8 cellular contexts compared by ENCODE assay signal in genomic region chr18:23503967-23504352, GRCh38. TPM values are rescaled to one million over a fixed set of nuclear protein-coding genes. Genes with fewer than 3 reads are reported as not detected.
DNase-seq lines count a peak whose midpoint lies in the region; ATAC-seq and TF ChIP-seq lines count a peak whose summit lies in the region.

No MANE protein-coding gene starts in this region.

- no peak for DNase-seq in Caco-2
- DNase-seq in NCI-H2196 treated with DMSO at 0.1 percent for 48 hours (lab: John Stamatoyannopoulos, UW; ENCODE audit: unreplicated experiment), result no peak
- DNase-seq in NCI-H1417 (lab: John Stamatoyannopoulos, UW), result no peak
- no peak for DNase-seq in NCI-H526 treated with DMSO at 0.1 percent for 48 hours (lab: John Stamatoyannopoulos, UW)

- H3K4me2 ChIP-seq in OCI-LY3 (ENCODE audit: low read length), result peak overlapping the region; percentile 94

- H3K27me3 ChIP-seq in Caco-2 (replicated peaks; ENCODE audit: control insufficient read depth, insufficient read depth, low read length), result no peaks in the 10 kb centered on the region
- no peaks in the 10 kb centered on the region for H3K27me3 ChIP-seq in OCI-LY3 (ENCODE audit: low read depth, low read length)
- peaks cover 34% of the 10 kb centered on the region for H3K27me3 ChIP-seq in ectodermal cell (ENCODE audit: control insufficient read depth, insufficient read depth, low read length, poor library complexity, severe bottlenecking)
- no peaks in the 10 kb centered on the region for H3K27me3 ChIP-seq in neutrophil

- no peaks in the 10 kb centered on the region for H3K27me3 Mint-ChIP-seq in Caco-2 (ENCODE audit: insufficient read depth, unreplicated experiment)

- CTCF ChIA-PET in Caco-2 (lab: Charles Lee), result no interaction called here

- intact Hi-C loops in Caco-2 (cut with micrococcal nuclease; ENCODE audit: unreplicated experiment), result loop anchor here (10.0 kb wide), 1 partner anchor 469 kb away; no protein-coding TSS in a partner anchor

- ATAC-seq in HG03039 (IDR thresholded peaks at IDR 0.05; ENCODE audit: unreplicated experiment), result no peak

- H4K20me1 ChIP-seq in OCI-LY3 (ENCODE audit: insufficient read depth, low read length), result peaks cover 3% of the 10 kb centered on the region; the same call in 1 of the 2 replicates

- BruUV-seq in Caco-2 (replicated peaks; lab: Mats Ljungman, UMichigan), result no TSS peak

- TF ChIP-seq CTCF in Caco-2 (IDR thresholded peaks at IDR 0.05; ENCODE audit: insufficient read depth in 1 of 2, low read depth in 1 of 2, low read length in 1 of 2, severe bottlenecking in 1 of 2, unreplicated experiment in 1 of 2), result no peak
- no peak for TF ChIP-seq CTCF in OCI-LY3 (IDR thresholded peaks at IDR 0.05; ENCODE audit: low read depth, low read length)
- no peak for TF ChIP-seq CTCF in neutrophil (IDR thresholded peaks at IDR 0.05)

- no peak overlapping the region for H2AFZ ChIP-seq in OCI-LY3 (ENCODE audit: low read depth, low read length)

- H3K36me3 ChIP-seq in Caco-2 (ENCODE audit: control insufficient read depth, insufficient read depth, low read length) (no peaks in the 10 kb centered on the region), OCI-LY3 (replicated peaks; ENCODE audit: low read depth, low read length) (peaks cover 15% of the 10 kb centered on the region), ectodermal cell (ENCODE audit: control insufficient read depth, insufficient read depth, low read length) (no peaks in the 10 kb centered on the region), neutrophil (peaks cover 18% of the 10 kb centered on the region)

- H3K4me1 ChIP-seq in Caco-2 (no peaks in the 10 kb centered on the region), OCI-LY3 (ENCODE audit: low read length) (peaks cover 27% of the 10 kb centered on the region), ectodermal cell (ENCODE audit: control insufficient read depth, insufficient read depth, low read length) (no peaks in the 10 kb centered on the region), neutrophil (ENCODE audit: control insufficient read depth in 1 of 2, insufficient read depth in 1 of 2, low read depth in 1 of 2, low read length in 1 of 2) (peaks cover 39 to 43% of the 10 kb centered on the region in 2 experiments)

- H3K4me3 ChIP-seq in Caco-2 (ENCODE audit: low read depth, low read length) (peak overlapping the region; percentile 74), OCI-LY3 (ENCODE audit: low read length) (peak overlapping the region; percentile 93), ectodermal cell (ENCODE audit: insufficient read depth, low read depth, low read length) (peak overlapping the region; percentile 80), neutrophil (ENCODE audit: low read depth in 1 of 2, low read length in 1 of 2) (peak overlapping the region; percentile 78 to 79)

- no peak overlapping the region for H3K27ac ChIP-seq in OCI-LY3 (ENCODE audit: low read length)
- no peak overlapping the region for H3K27ac ChIP-seq in ectodermal cell (ENCODE audit: insufficient read depth, low read depth, low read length, poor library complexity, severe bottlenecking)
- peak overlapping the region; percentile 94 for H3K27ac ChIP-seq in neutrophil

- H3K9me3 Mint-ChIP-seq in Caco-2 (ENCODE audit: unreplicated experiment), result no peaks in the 10 kb centered on the region

- H3K4me1 Mint-ChIP-seq in Caco-2 (ENCODE audit: low read depth, unreplicated experiment), result no peaks in the 10 kb centered on the region

- no peak overlapping the region for H3K27ac Mint-ChIP-seq in Caco-2 (ENCODE audit: unreplicated experiment)

- H3K79me2 ChIP-seq in OCI-LY3 (ENCODE audit: low read length), result peaks cover 30% of the 10 kb centered on the region

- peak overlapping the region; percentile 75 for H3K9ac ChIP-seq in OCI-LY3 (ENCODE audit: low read length)

- POLR2A ChIA-PET in Caco-2 (lab: Charles Lee), result interaction anchor here (0.6 kb wide), 1 partner anchor 1904 kb away, joined by 4 read pairs; the partner anchor contains the start of gene ESCO1

- H3K36me3 Mint-ChIP-seq in Caco-2 (ENCODE audit: insufficient read depth, unreplicated experiment), result peaks cover 15% of the 10 kb centered on the region

- WGBS in ectodermal cell, 2 experiments, result 10 to 11% methylated on average over 21 of the region's 21 CpGs

- peak overlapping the region; percentile 73 for H3K4me3 Mint-ChIP-seq in Caco-2 (ENCODE audit: unreplicated experiment)

- H3K9me3 ChIP-seq in Caco-2 (no peaks in the 10 kb centered on the region), OCI-LY3 (ENCODE audit: insufficient read depth, low read length) (no peaks in the 10 kb centered on the region), ectodermal cell (ENCODE audit: control insufficient read depth, low read length) (no peaks in the 10 kb centered on the region), neutrophil (no peaks in the 10 kb centered on the region)

RNA-seq across cellular contexts. Expression of gene RMC1, which starts 0.6 kb away (rescaled TPM):
- 12.1 and 12.9 TPM in 2 replicates for total RNA-seq in Caco-2 (2022)
- 16.1 TPM for polyA plus RNA-seq in ectodermal cell (2013, experiment 1 of 4)
- polyA plus RNA-seq in ectodermal cell (2013, experiment 2 of 4), result 18.8 TPM
- polyA plus RNA-seq in ectodermal cell (2013, experiment 3 of 4), result 12.9 TPM
- polyA plus RNA-seq in ectodermal cell (2013, experiment 4 of 4), result 16.9 TPM

RNA-seq across cellular contexts. Expression of gene RIOK3, which starts 50.9 kb away (rescaled TPM):
- 28.1 and 32.4 TPM in 2 replicates for total RNA-seq in Caco-2 (2022)
- 46.0 TPM for polyA plus RNA-seq in ectodermal cell (2013, experiment 1 of 4)
- 40.9 TPM for polyA plus RNA-seq in ectodermal cell (2013, experiment 2 of 4)
- 38.5 TPM for polyA plus RNA-seq in ectodermal cell (2013, experiment 3 of 4)
- polyA plus RNA-seq in ectodermal cell (2013, experiment 4 of 4), result 47.5 TPM
